Comparison of ENCODE assay signal across 19 cellular contexts in genomic region chr16:50269769-50270509, GRCh38. TPM values are rescaled to one million over a fixed set of nuclear protein-coding genes. Genes with fewer than 3 reads are reported as not detected.
A peak's percentile ranks its signal among the peaks of the same experiment; 100 is the strongest.
DNase-seq lines count a peak whose midpoint lies in the region; ATAC-seq and TF ChIP-seq lines count a peak whose summit lies in the region.
"Had no signal": no experiment of that assay in that cellular context is flagged by ENCODE, and none has a peak within 500 bp of the region (broad histone marks: within the 10 kb centered on the region; RNA-seq: fewer than 3 reads in every experiment).

No MANE protein-coding gene starts in this region.

- H3K4me2 ChIP-seq in OCI-LY7 (ENCODE audit: low read length), result peak overlapping the region; percentile 27; the same call in 1 of the 2 replicates
- H3K4me2 ChIP-seq: GM23338 had no signal

- no peaks in the 10 kb centered on the region for H4K20me1 ChIP-seq in OCI-LY7 (ENCODE audit: insufficient read depth, low read length)

- H3K4me3 ChIP-seq in OCI-LY7 (ENCODE audit: low read depth, low read length, poor library complexity, severe bottlenecking), result no peak overlapping the region
- H3K4me3 ChIP-seq: esophagus squamous epithelium, GM23338, lung had no signal

- peak overlapping the region; percentile 67 for H3K27ac Mint-ChIP-seq in activated CD8-positive, alpha-beta memory T cell treated with anti-CD3 and anti-CD28 coated beads, Interleukin-2, amount 10 ng/mL, durations not matched to agents 7 days and 5 days
- peak overlapping the region; percentile 88 for H3K27ac Mint-ChIP-seq in dendritic cell treated with granulocyte-macrophage colony-stimulating factor and Interleukin-4, amounts not matched to agents 40 ng/mL and 50 ng/mL, for 4 days

- ATAC-seq in activated CD8-positive, alpha-beta memory T cell treated with anti-CD3 and anti-CD28 coated beads, Interleukin-2, amount 10 ng/mL, durations not matched to agents 7 days and 5 days, result no peak
- ATAC-seq in sciatic nerve, result no peak
- no peak for ATAC-seq in HG03108 (IDR thresholded peaks at IDR 0.05; ENCODE audit: unreplicated experiment)
- ATAC-seq: GM23338 had no signal

- no peaks in the 10 kb centered on the region for H3K36me3 ChIP-seq in OCI-LY7 (ENCODE audit: insufficient read depth, low read length)

- TF ChIP-seq CTCF in OCI-LY7 (conservative IDR thresholded peaks at IDR 0.05; ENCODE audit: low read length), result no peak

- intact Hi-C loops in OCI-LY7 (cut with micrococcal nuclease; ENCODE audit: unreplicated experiment) (no loop called here), sciatic nerve (cut with DNase I) (no loop called here)
- intact Hi-C loops in dendritic cell treated with granulocyte-macrophage colony-stimulating factor and Interleukin-4, amounts not matched to agents 40 ng/mL and 50 ng/mL, for 4 days (cut with micrococcal nuclease), result no loop called here

- CTCF ChIA-PET in activated CD8-positive, alpha-beta memory T cell treated with anti-CD3 and anti-CD28 coated beads, Interleukin-2, amount 10 ng/mL, durations not matched to agents 7 days and 5 days (lab: Charles Lee), result interaction anchor here (0.7 to 1.1 kb wide), 2 partner anchors 57 to 201 kb away, joined by 3 read pairs; no protein-coding TSS in a partner anchor
- CTCF ChIA-PET in OCI-LY7 (lab: Charles Lee; ENCODE audit: unreplicated experiment), result no interaction called here

- H3K36me3 Mint-ChIP-seq in activated CD8-positive, alpha-beta memory T cell treated with anti-CD3 and anti-CD28 coated beads, Interleukin-2, amount 10 ng/mL, durations not matched to agents 7 days and 5 days, result peaks cover 21% of the 10 kb centered on the region
- peaks cover 66% of the 10 kb centered on the region for H3K36me3 Mint-ChIP-seq in dendritic cell treated with granulocyte-macrophage colony-stimulating factor and Interleukin-4, amounts not matched to agents 40 ng/mL and 50 ng/mL, for 4 days (ENCODE audit: low read depth)

- no peaks in the 10 kb centered on the region for H3K27me3 Mint-ChIP-seq in activated CD8-positive, alpha-beta memory T cell treated with anti-CD3 and anti-CD28 coated beads, Interleukin-2, amount 10 ng/mL, durations not matched to agents 7 days and 5 days
- H3K27me3 Mint-ChIP-seq in dendritic cell treated with granulocyte-macrophage colony-stimulating factor and Interleukin-4, amounts not matched to agents 40 ng/mL and 50 ng/mL, for 4 days, result no peaks in the 10 kb centered on the region

- POLR2A ChIA-PET in OCI-LY7 (lab: Charles Lee), result interaction anchor here (0.5 to 0.6 kb wide), 3 partner anchors 10 to 1788 kb away, joined by 3 read pairs; no protein-coding TSS in a partner anchor

- H3K4me1 Mint-ChIP-seq in activated CD8-positive, alpha-beta memory T cell treated with anti-CD3 and anti-CD28 coated beads, Interleukin-2, amount 10 ng/mL, durations not matched to agents 7 days and 5 days, result peaks cover 80% of the 10 kb centered on the region
- peaks cover 93% of the 10 kb centered on the region for H3K4me1 Mint-ChIP-seq in dendritic cell treated with granulocyte-macrophage colony-stimulating factor and Interleukin-4, amounts not matched to agents 40 ng/mL and 50 ng/mL, for 4 days (ENCODE audit: low read depth)

- no peaks in the 10 kb centered on the region for H3K9me3 ChIP-seq in OCI-LY7 (ENCODE audit: low read length)
- H3K9me3 ChIP-seq: esophagus squamous epithelium had no signal

- peaks cover 72% of the 10 kb centered on the region for H3K4me1 ChIP-seq in OCI-LY7 (ENCODE audit: insufficient read depth, low read length, poor library complexity, severe bottlenecking)

- DNase-seq in activated CD8-positive, alpha-beta memory T cell treated with anti-CD3 and anti-CD28 coated beads, Interleukin-2, amount 10 ng/mL, durations not matched to agents 7 days and 5 days, result no peak
- DNase-seq in activated CD8-positive, alpha-beta memory T cell treated with anti-CD3 and anti-CD28 coated beads for 24 hours, result no peak
- DNase-seq in OCI-LY7 (ENCODE audit: low spot score) (peak; percentile 25), sciatic nerve (ENCODE audit: low spot score) (peak; percentile 44), NCI-H1105 (lab: John Stamatoyannopoulos, UW) (no peak)
- DNase-seq in activated CD4-positive, CD25-positive, alpha-beta regulatory T cell (lab: John Stamatoyannopoulos, UW), result no peak
- DNase-seq: activated gamma-delta T cell treated with Interleukin-2 at 50 U/mL for 16 hours; esophagus squamous epithelium; glutamatergic neuron; Karpas-422; NCI-H1436; NCI-H345; SHP77; stimulated activated CD4-positive, alpha-beta T cell treated with anti-CD3 and anti-CD28 coated beads, Interleukin-15, amount 100 ng/mL, for 24 hours; T-helper 9 cell had no signal

- no peak overlapping the region for H3K4me3 Mint-ChIP-seq in activated CD8-positive, alpha-beta memory T cell treated with anti-CD3 and anti-CD28 coated beads, Interleukin-2, amount 10 ng/mL, durations not matched to agents 7 days and 5 days
- H3K4me3 Mint-ChIP-seq in dendritic cell treated with granulocyte-macrophage colony-stimulating factor and Interleukin-4, amounts not matched to agents 40 ng/mL and 50 ng/mL, for 4 days, result no peak overlapping the region
- H3K4me3 Mint-ChIP-seq: GM23338 had no signal

- H3K79me2 ChIP-seq in OCI-LY7 (ENCODE audit: insufficient read depth, low read depth, low read length), result peaks cover 27% of the 10 kb centered on the region; the same call in 1 of the 2 replicates

- H3K9me2 ChIP-seq in OCI-LY7 (ENCODE audit: insufficient read depth, low read length), result no peaks in the 10 kb centered on the region

- H3K27ac ChIP-seq in OCI-LY7 (ENCODE audit: low read depth, low read length, poor library complexity, severe bottlenecking), result no peak overlapping the region
- H3K27ac ChIP-seq: esophagus squamous epithelium had no signal

- no peaks in the 10 kb centered on the region for H3K9me3 Mint-ChIP-seq in activated CD8-positive, alpha-beta memory T cell treated with anti-CD3 and anti-CD28 coated beads, Interleukin-2, amount 10 ng/mL, durations not matched to agents 7 days and 5 days (ENCODE audit: low read depth)
- no peaks in the 10 kb centered on the region for H3K9me3 Mint-ChIP-seq in dendritic cell treated with granulocyte-macrophage colony-stimulating factor and Interleukin-4, amounts not matched to agents 40 ng/mL and 50 ng/mL, for 4 days
- H3K9me3 Mint-ChIP-seq: GM23338 had no signal

- no TSS peak for BruUV-seq in OCI-LY7 (replicated peaks; lab: Mats Ljungman, UMichigan)

- H2AFZ ChIP-seq in OCI-LY7 (ENCODE audit: low read length), result no peak overlapping the region
- H2AFZ ChIP-seq: GM23338 had no signal

RNA-seq across cellular contexts. Expression of gene ADCY7, which starts 3.6 kb away (rescaled TPM):
- total RNA-seq in activated CD8-positive, alpha-beta memory T cell treated with anti-CD3 and anti-CD28 coated beads, Interleukin-2, amount 10 ng/mL, durations not matched to agents 7 days and 5 days, result 100 to 1,000 TPM; 131 to 232 TPM
- 36.9 and 49.9 TPM in 2 replicates for total RNA-seq in OCI-LY7 (2014; rRNA removed; shearing (Covaris generic))
- 62.0 and 77.7 TPM in 2 replicates for total RNA-seq in OCI-LY7 (2022)
- 39.4 TPM for total RNA-seq in sciatic nerve

Comparison
In these comparisons a context has a peak if more than half of its experiments do, and no peak if none do; other contexts are left out.
1. DNase-seq: peak in OCI-LY7 (single experiment) and sciatic nerve (single experiment); none in activated CD8-positive, alpha-beta memory T cell treated with anti-CD3 and anti-CD28 coated beads, Interleukin-2, amount 10 ng/mL, durations not matched to agents 7 days and 5 days (single experiment), activated CD8-positive, alpha-beta memory T cell treated with anti-CD3 and anti-CD28 coated beads for 24 hours (single experiment), activated CD4-positive, CD25-positive, alpha-beta regulatory T cell (0 of 4) and NCI-H1105 (single experiment).